Comparison of ENCODE assay signal across 17 cellular contexts in the genomic region with DNA sequence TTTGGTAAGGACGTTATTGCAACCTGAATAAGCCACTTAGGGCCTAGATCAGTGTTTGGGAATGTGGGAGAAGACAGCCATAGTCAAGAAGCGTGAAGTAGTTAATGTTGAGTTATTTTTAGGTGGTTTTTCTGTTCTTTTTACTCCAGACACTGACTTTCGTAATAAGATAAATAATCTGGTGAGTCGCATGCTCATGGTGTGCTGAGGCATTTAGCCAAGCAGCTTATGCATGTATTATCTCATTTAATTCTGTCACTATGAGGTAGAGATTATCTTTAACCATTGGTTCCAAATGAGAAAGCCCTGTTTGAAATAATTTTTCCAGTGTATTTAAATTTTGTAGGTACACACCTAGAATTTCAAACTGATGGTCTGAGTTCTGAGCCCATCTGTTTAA.
DNase-seq lines count a peak whose midpoint lies in the region; ATAC-seq, FAIRE-seq and TF ChIP-seq lines count a peak whose summit lies in the region.
"Had no signal": no experiment of that assay in that cellular context is flagged by ENCODE, and none has a peak within 500 bp of the region (broad histone marks: within the 10 kb centered on the region; RNA-seq: fewer than 3 reads in every experiment).

No MANE protein-coding gene starts in this region.

- H3K4me2 ChIP-seq in astrocyte (ENCODE audit: low read length): no peak overlapping the region

- H3K36me3 Mint-ChIP-seq in astrocyte (ENCODE audit: low read depth, unreplicated experiment): peaks cover 3% of the 10 kb centered on the region
- H3K36me3 Mint-ChIP-seq: activated CD4-positive, alpha-beta memory T cell treated with anti-CD3 and anti-CD28 coated beads for 36 hours had no signal

- no peak for TF ChIP-seq CTCF in AG04449 (IDR thresholded peaks at IDR 0.05; ENCODE audit: insufficient read depth, low read length, missing control alignments)
- no peak for TF ChIP-seq CTCF in astrocyte (IDR thresholded peaks at IDR 0.05; ENCODE audit: insufficient read depth, low read depth, low read length)
- no peak for TF ChIP-seq CTCF in fibroblast of villous mesenchyme (IDR thresholded peaks at IDR 0.05; ENCODE audit: insufficient read depth, low read depth, low read length)

- H3K27ac Mint-ChIP-seq in astrocyte (ENCODE audit: unreplicated experiment): no peak overlapping the region
- H3K27ac Mint-ChIP-seq: activated CD4-positive, alpha-beta memory T cell treated with anti-CD3 and anti-CD28 coated beads for 36 hours; activated T-helper 17 cell treated with anti-CD3 and anti-CD28 coated beads, Interleukin-2, amount 50 U/mL, for 72 hours had no signal

- H3K36me3 ChIP-seq in astrocyte (ENCODE audit: insufficient read depth, low read length): no peaks in the 10 kb centered on the region
- H3K36me3 ChIP-seq: right lobe of liver, tibial artery had no signal

- H3K27me3 ChIP-seq in astrocyte (ENCODE audit: insufficient read depth, low read length): no peaks in the 10 kb centered on the region
- H3K27me3 ChIP-seq: right lobe of liver, tibial artery had no signal

- H3K27me3 Mint-ChIP-seq in astrocyte (ENCODE audit: low read depth, unreplicated experiment): no peaks in the 10 kb centered on the region
- H3K27me3 Mint-ChIP-seq: activated CD4-positive, alpha-beta memory T cell treated with anti-CD3 and anti-CD28 coated beads for 36 hours; activated T-helper 17 cell treated with anti-CD3 and anti-CD28 coated beads, Interleukin-2, amount 50 U/mL, for 72 hours had no signal

- no peak overlapping the region for H3K4me3 Mint-ChIP-seq in astrocyte (ENCODE audit: unreplicated experiment)
- H3K4me3 Mint-ChIP-seq: activated CD4-positive, alpha-beta memory T cell treated with anti-CD3 and anti-CD28 coated beads for 36 hours; activated T-helper 17 cell treated with anti-CD3 and anti-CD28 coated beads, Interleukin-2, amount 50 U/mL, for 72 hours had no signal

- CTCF ChIA-PET in AG04449 (lab: Yijun Ruan, JAX): interaction anchor here (1.2 kb wide), 1 partner anchor 135 kb away, joined by 4 read pairs; no protein-coding TSS in a partner anchor

- no peak overlapping the region for H3K9ac ChIP-seq in astrocyte (ENCODE audit: low read length)

- H3K9me3 Mint-ChIP-seq in astrocyte (ENCODE audit: unreplicated experiment): no peaks in the 10 kb centered on the region
- H3K9me3 Mint-ChIP-seq: activated CD4-positive, alpha-beta memory T cell treated with anti-CD3 and anti-CD28 coated beads for 36 hours; activated T-helper 17 cell treated with anti-CD3 and anti-CD28 coated beads, Interleukin-2, amount 50 U/mL, for 72 hours had no signal

- peaks cover 79% of the 10 kb centered on the region for H4K20me1 ChIP-seq in astrocyte (ENCODE audit: insufficient read depth, low read length)

- H3K4me1 ChIP-seq in astrocyte (ENCODE audit: insufficient read depth, low read length): peaks cover 6% of the 10 kb centered on the region
- H3K4me1 ChIP-seq: tibial artery had no signal

- peaks cover 94% of the 10 kb centered on the region for H3K79me2 ChIP-seq in astrocyte (ENCODE audit: insufficient read depth, low read length)

- peaks cover 19% of the 10 kb centered on the region for H3K4me1 Mint-ChIP-seq in astrocyte (ENCODE audit: low read depth, unreplicated experiment)

- H3K27ac ChIP-seq in astrocyte (ENCODE audit: low read depth, low read length): no peak overlapping the region
- H3K27ac ChIP-seq: right lobe of liver, tibial artery had no signal

- H2AFZ ChIP-seq in astrocyte (ENCODE audit: low read depth, low read length): no peak overlapping the region

- H3K9me3 ChIP-seq in astrocyte (ENCODE audit: insufficient read depth, low read depth, low read length): no peaks in the 10 kb centered on the region
- H3K9me3 ChIP-seq: right lobe of liver, tibial artery had no signal

- no peak overlapping the region for H3K4me3 ChIP-seq in AG04449 (ENCODE audit: low read depth, low read length)
- H3K4me3 ChIP-seq in astrocyte (ENCODE audit: insufficient read depth, low read depth, low read length): no peak overlapping the region
- no peak overlapping the region for H3K4me3 ChIP-seq in fibroblast of villous mesenchyme (ENCODE audit: low read depth, low read length)
- H3K4me3 ChIP-seq: right lobe of liver, tibial artery had no signal

- POLR2A ChIA-PET in AG04449 (lab: Yijun Ruan, JAX): no interaction called here

- no peak for FAIRE-seq in astrocyte (lab: Jason Lieb, UNC)
- FAIRE-seq: frontal cortex had no signal

- DNase-seq in AG04449 (ENCODE audit: low read depth, low spot score) (peak; percentile 19), HS-5 (ENCODE audit: low read depth) (peak; percentile 23), astrocyte (ENCODE audit: low read depth) (peak; percentile 70), fibroblast of villous mesenchyme (ENCODE audit: low read depth) (peak; percentile 74), SW 1271 (lab: John Stamatoyannopoulos, UW) (no peak), T1000 (lab: John Stamatoyannopoulos, UW) (no peak), Ammon's horn (ENCODE audit: low spot score) (no peak)
- DNase-seq: activated CD4-positive, alpha-beta memory T cell treated with anti-CD3 and anti-CD28 coated beads for 36 hours; anterior cingulate cortex; NCI-H1048; right lobe of liver; stimulated activated CD4-positive, alpha-beta T cell treated with anti-CD3 and anti-CD28 coated beads, Interleukin-4, amount 100 ng/mL, for 1 hour; tibial artery had no signal

- no peak for ATAC-seq in HG03159 (IDR thresholded peaks at IDR 0.05; ENCODE audit: unreplicated experiment)
- ATAC-seq: activated T-helper 17 cell treated with anti-CD3 and anti-CD28 coated beads, Interleukin-2, amount 50 U/mL, for 72 hours; SK-N-SH treated with all-trans-retinoic acid at 6 μM for 48 hours had no signal

Comparison
In these comparisons a context has a peak if more than half of its experiments do, and no peak if none do; other contexts are left out.
1. DNase-seq: peak in AG04449 (single experiment), HS-5 (single experiment), astrocyte (single experiment) and fibroblast of villous mesenchyme (single experiment); none in SW 1271 (0 of 2), T1000 (single experiment) and Ammon's horn (single experiment).